In genomic region chr13:34308725-34309124, GRCh38 we compare ENCODE assay signal across 28 cellular contexts.
DNase-seq lines count a peak whose midpoint lies in the region; ATAC-seq, FAIRE-seq and TF ChIP-seq lines count a peak whose summit lies in the region.
"Had no signal": no experiment of that assay in that cellular context is flagged by ENCODE, and none has a peak within 500 bp of the region (broad histone marks: within the 10 kb centered on the region; RNA-seq: fewer than 3 reads in every experiment).

No MANE protein-coding gene starts in this region.

- WGBS in GM23248 (ENCODE audit: low coverage in 1 of 2, low lambda C conversion rate in 2 of 2, missing lambda C conversion rate in 2 of 2), 2 experiments: 57 to 71% methylated on average over 1 of the region's 1 CpG

- no peak overlapping the region for H3K9ac ChIP-seq in GM23248

- no peaks in the 10 kb centered on the region for H4K20me1 ChIP-seq in GM23248 (ENCODE audit: insufficient read depth)

- H3K4me1 ChIP-seq in GM23248 (ENCODE audit: insufficient read depth) (no peaks in the 10 kb centered on the region), foreskin keratinocyte (peaks cover 15% of the 10 kb centered on the region)
- H3K4me1 ChIP-seq: prostate gland, sigmoid colon, upper lobe of left lung had no signal

- no peak overlapping the region for H2AFZ ChIP-seq in GM23248
- H2AFZ ChIP-seq: PC-9 had no signal

- TF ChIP-seq CTCF in AG09319 (IDR thresholded peaks at IDR 0.05; ENCODE audit: low read depth, low read length): no peak
- no peak for TF ChIP-seq CTCF in bronchial epithelial cell (IDR thresholded peaks at IDR 0.05; ENCODE audit: insufficient read depth, low read length, severe bottlenecking)
- TF ChIP-seq CTCF in foreskin keratinocyte (conservative IDR thresholded peaks at IDR 0.05): no peak

- no peaks in the 10 kb centered on the region for H3K9me3 ChIP-seq in GM23248 (ENCODE audit: low read depth)
- H3K9me3 ChIP-seq: neutrophil, prostate gland, upper lobe of left lung had no signal

- H3K9me2 ChIP-seq in GM23248 (ENCODE audit: insufficient read depth): no peaks in the 10 kb centered on the region; the same call in 1 of the 2 replicates

- H3K79me2 ChIP-seq in GM23248 (ENCODE audit: insufficient read depth): no peaks in the 10 kb centered on the region

- no peaks in the 10 kb centered on the region for H3K27me3 ChIP-seq in GM23248 (replicated peaks; ENCODE audit: insufficient read depth)
- no peaks in the 10 kb centered on the region for H3K27me3 ChIP-seq in bronchial epithelial cell (ENCODE audit: control insufficient read depth, insufficient read depth, low read length)
- H3K27me3 ChIP-seq in foreskin keratinocyte: no peaks in the 10 kb centered on the region
- H3K27me3 ChIP-seq: neutrophil, sigmoid colon, upper lobe of left lung had no signal

- H3F3A ChIP-seq in GM23248 (ENCODE audit: insufficient read depth): no peaks in the 10 kb centered on the region

- peak; percentile 65 for DNase-seq in AG09319 (ENCODE audit: extremely low read depth, low read depth)
- DNase-seq in GM23248: peak; percentile 38
- DNase-seq in bronchial epithelial cell (ENCODE audit: low read depth): peak; percentile 93
- peak; percentile 81 to 92 for DNase-seq in foreskin keratinocyte
- no peak for DNase-seq in SKM-1 (lab: John Stamatoyannopoulos, UW; ENCODE audit: unreplicated experiment)
- no peak for DNase-seq in T-helper 2 cell
- DNase-seq in mesenteric fat pad (ENCODE audit: low spot score): no peak
- DNase-seq: activated CD8-positive, alpha-beta memory T cell treated with anti-CD3 and anti-CD28 coated beads, Interleukin-2, amount 10 ng/mL, durations not matched to agents 7 days and 5 days; activated naive CD4-positive, alpha-beta T cell treated with anti-CD3 and anti-CD28 coated beads, Interleukin-2, amount 10 ng/mL, durations not matched to agents 7 days and 5 days; cortex of kidney; DND-41; hypothalamus; immature natural killer cell; naive B cell; NCI-H1694 treated with DMSO at 0.1 percent for 48 hours; NCI-H526; PC-9; SHP77; sigmoid colon; stimulated activated CD4-positive, alpha-beta T cell treated with anti-CD3 and anti-CD28 coated beads, Interleukin-4, amount 100 ng/mL, for 4 hours had no signal

- in situ Hi-C loops in GM23248 (cut with MboI): no loop called here

- FAIRE-seq in bronchial epithelial cell (lab: Jason Lieb, UNC): no peak
- FAIRE-seq: H54 had no signal

- no peak overlapping the region for H3K4me2 ChIP-seq in GM23248 (ENCODE audit: unreplicated experiment)
- H3K4me2 ChIP-seq: PC-9 had no signal

- H3K27ac ChIP-seq in GM23248: no peak overlapping the region
- H3K27ac ChIP-seq in foreskin keratinocyte: peak overlapping the region; percentile 24
- H3K27ac ChIP-seq: neutrophil, PC-9, prostate gland, sigmoid colon, upper lobe of left lung had no signal

- H3K4me3 ChIP-seq in GM23248 (no peak overlapping the region), bronchial epithelial cell (ENCODE audit: low read depth, low read length) (no peak overlapping the region)
- H3K4me3 ChIP-seq: PC-9, prostate gland, sigmoid colon, upper lobe of left lung had no signal

- H3K36me3 ChIP-seq in GM23248 (ENCODE audit: low read depth) (no peaks in the 10 kb centered on the region), bronchial epithelial cell (ENCODE audit: control insufficient read depth, insufficient read depth, low read length) (no peaks in the 10 kb centered on the region)
- H3K36me3 ChIP-seq: neutrophil, prostate gland, sigmoid colon, upper lobe of left lung had no signal

- ATAC-seq in foreskin keratinocyte: peak; percentile 66
- ATAC-seq in GM18520 (IDR thresholded peaks at IDR 0.05; ENCODE audit: unreplicated experiment): no peak
- ATAC-seq: activated CD8-positive, alpha-beta memory T cell treated with anti-CD3 and anti-CD28 coated beads, Interleukin-2, amount 10 ng/mL, durations not matched to agents 7 days and 5 days; left lobe of liver; stimulated activated memory B cell treated with anti-CD40 and anti-IgM and Interleukin-4, amounts not matched to agents 10 μg/mL and 1 μg/mL and 100 μg/mL, for 72 hours; WTC11 had no signal

Comparison
In these comparisons a context has a peak if more than half of its experiments do, and no peak if none do; other contexts are left out.
1. DNase-seq: peak in AG09319 (single experiment), GM23248 (single experiment), bronchial epithelial cell (single experiment) and foreskin keratinocyte (2 of 2); none in SKM-1 (single experiment), T-helper 2 cell (0 of 5) and mesenteric fat pad (single experiment).